ENCODE assay signal across 1 cellular context in the genomic region with DNA sequence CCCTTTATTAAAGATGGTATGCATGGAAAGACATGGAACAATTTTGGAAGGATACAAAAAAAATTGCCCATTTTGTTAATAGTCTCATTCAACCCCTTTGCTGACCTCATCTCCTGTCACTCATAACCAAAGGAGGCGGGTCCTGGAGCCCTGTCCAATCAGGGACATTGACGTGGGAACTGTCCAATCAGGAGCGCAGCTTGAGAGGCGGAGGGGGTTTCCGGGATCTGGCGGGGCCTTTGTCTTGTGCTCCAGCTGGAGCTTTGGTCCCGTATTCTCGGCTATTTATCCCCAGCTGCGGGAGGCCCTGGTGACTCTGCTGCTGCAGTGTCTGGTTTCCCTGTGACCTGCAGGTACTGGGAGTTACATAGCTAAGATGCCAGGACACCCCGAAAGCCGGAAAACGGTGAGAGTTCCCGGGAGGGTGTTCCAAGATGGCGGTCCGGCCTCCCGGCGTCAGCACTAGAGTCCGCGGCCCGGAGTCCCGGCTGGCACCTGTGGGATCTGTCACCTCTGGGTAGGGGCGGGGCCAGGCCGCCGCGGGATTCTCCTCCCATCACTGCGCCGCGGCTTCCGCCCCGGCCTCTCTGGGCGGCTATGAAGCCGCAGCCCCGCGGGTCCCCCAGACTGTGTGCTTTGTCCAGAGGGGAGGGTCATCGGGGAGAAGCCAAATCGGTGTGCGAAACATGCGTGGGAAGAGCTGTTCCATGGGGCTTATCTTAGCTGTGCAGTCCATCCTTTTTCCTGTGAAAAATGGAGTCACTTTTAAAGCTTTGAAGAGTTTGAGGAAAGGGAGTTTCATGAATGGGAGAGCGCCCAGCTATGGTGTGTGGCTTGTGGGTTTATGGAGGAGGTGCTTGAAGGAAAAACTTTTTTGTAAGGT.
A peak's percentile ranks its signal among the peaks of the same experiment; 100 is the strongest.
TF ChIP-seq lines count a peak whose summit lies in the region.

Gene ZNF678, plus strand, starts transcription at position 238 of the 883 bp plus-strand sequence. CDS start 87,436 bp downstream, outside the sequence.

TF ChIP-seq in K562, 482 proteins besides CTCF, POLR2A, EP300 and RAD21 (continued from another document and continues in another):
- TF ChIP-seq, protein P1, sequence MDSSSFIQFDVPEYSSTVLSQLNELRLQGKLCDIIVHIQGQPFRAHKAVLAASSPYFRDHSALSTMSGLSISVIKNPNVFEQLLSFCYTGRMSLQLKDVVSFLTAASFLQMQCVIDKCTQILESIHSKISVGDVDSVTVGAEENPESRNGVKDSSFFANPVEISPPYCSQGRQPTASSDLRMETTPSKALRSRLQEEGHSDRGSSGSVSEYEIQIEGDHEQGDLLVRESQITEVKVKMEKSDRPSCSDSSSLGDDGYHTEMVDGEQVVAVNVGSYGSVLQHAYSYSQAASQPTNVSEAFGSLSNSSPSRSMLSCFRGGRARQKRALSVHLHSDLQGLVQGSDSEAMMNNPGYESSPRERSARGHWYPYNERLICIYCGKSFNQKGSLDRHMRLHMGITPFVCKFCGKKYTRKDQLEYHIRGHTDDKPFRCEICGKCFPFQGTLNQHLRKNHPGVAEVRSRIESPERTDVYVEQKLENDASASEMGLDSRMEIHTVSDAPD (CRISPR knock-in tag; IDR thresholded peaks at IDR 0.05): no peak
- TF ChIP-seq, protein P2, sequence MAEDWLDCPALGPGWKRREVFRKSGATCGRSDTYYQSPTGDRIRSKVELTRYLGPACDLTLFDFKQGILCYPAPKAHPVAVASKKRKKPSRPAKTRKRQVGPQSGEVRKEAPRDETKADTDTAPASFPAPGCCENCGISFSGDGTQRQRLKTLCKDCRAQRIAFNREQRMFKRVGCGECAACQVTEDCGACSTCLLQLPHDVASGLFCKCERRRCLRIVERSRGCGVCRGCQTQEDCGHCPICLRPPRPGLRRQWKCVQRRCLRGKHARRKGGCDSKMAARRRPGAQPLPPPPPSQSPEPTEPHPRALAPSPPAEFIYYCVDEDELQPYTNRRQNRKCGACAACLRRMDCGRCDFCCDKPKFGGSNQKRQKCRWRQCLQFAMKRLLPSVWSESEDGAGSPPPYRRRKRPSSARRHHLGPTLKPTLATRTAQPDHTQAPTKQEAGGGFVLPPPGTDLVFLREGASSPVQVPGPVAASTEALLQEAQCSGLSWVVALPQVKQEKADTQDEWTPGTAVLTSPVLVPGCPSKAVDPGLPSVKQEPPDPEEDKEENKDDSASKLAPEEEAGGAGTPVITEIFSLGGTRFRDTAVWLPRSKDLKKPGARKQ (CRISPR knock-in tag; IDR thresholded peaks at IDR 0.05): no peak
- TF ChIP-seq MIER1 (IDR thresholded peaks at IDR 0.05; ENCODE audit: low read depth) (no peak; the same call in none of the 2 replicates), PYGO2 (tag; IDR thresholded peaks at IDR 0.05) (no peak), GABPA (tag; conservative IDR thresholded peaks at IDR 0.05; ENCODE audit: low read depth) (peak; percentile 91), RREB1 (CRISPR knock-in tag; IDR thresholded peaks at IDR 0.05) (peak; percentile 85; the same call in 1 of the 2 replicates), SIN3A (IDR thresholded peaks at IDR 0.05; ENCODE audit: borderline replicate concordance in 2 of 2, control insufficient read depth in 1 of 2, low read depth in 2 of 2, low read length in 2 of 2) (peak; percentile 51 to 91; a peak in 2 of 4 replicates), ZNF143 (CRISPR knock-in tag; IDR thresholded peaks at IDR 0.05) (no peak), FOXA1 (IDR thresholded peaks at IDR 0.05; ENCODE audit: borderline replicate concordance) (no peak), ZNF589 (CRISPR knock-in tag; IDR thresholded peaks at IDR 0.05; ENCODE audit: low read depth) (no peak), SNIP1 (IDR thresholded peaks at IDR 0.05; ENCODE audit: low read depth) (no peak), OTX1 (CRISPR knock-in tag; IDR thresholded peaks at IDR 0.05) (peak; percentile 51; the same call in 1 of the 2 replicates), FOXP1 (CRISPR knock-in tag; IDR thresholded peaks at IDR 0.05) (no peak), MAZ (CRISPR knock-in tag; conservative IDR thresholded peaks at IDR 0.05 in 1 of 2, IDR thresholded peaks at IDR 0.05 in 1 of 2) (peak; percentile 82 to 96), ILF3 (IDR thresholded peaks at IDR 0.05; ENCODE audit: borderline replicate concordance) (no peak), USF1 (CRISPR knock-in tag; IDR thresholded peaks at IDR 0.05) (no peak), SIX5 (IDR thresholded peaks at IDR 0.05; ENCODE audit: borderline replicate concordance in 1 of 2, insufficient read depth in 1 of 2, low read depth in 1 of 2, low read length in 2 of 2) (0 out of 4 replicates have a peak, but pooled peaks of 1 of the 2 experiments have one; percentile 13), FOXK1 (CRISPR knock-in tag; IDR thresholded peaks at IDR 0.05; ENCODE audit: borderline replicate concordance) (no peak), ZNF780A (CRISPR knock-in tag; IDR thresholded peaks at IDR 0.05) (no peak), HNRNPH1 (optimal IDR thresholded peaks at IDR 0.05; ENCODE audit: low read depth, low read length) (no peak), TARDBP (IDR thresholded peaks at IDR 0.05) (peak; percentile 56; the same call in 1 of the 2 replicates), CTBP1 (IDR thresholded peaks at IDR 0.05; ENCODE audit: borderline replicate concordance) (peak; percentile 94), CBX2 (IDR thresholded peaks at IDR 0.05; ENCODE audit: insufficient read depth, low read length, poor library complexity, severe bottlenecking) (no peak), MED1 (CRISPR knock-in tag; IDR thresholded peaks at IDR 0.05; ENCODE audit: borderline replicate concordance) (no peak), PHB (CRISPR knock-in tag; IDR thresholded peaks at IDR 0.05) (no peak), HSF4 (CRISPR knock-in tag; IDR thresholded peaks at IDR 0.05; ENCODE audit: borderline replicate concordance) (no peak), ZEB2 (IDR thresholded peaks at IDR 0.05) (peak; percentile 62; the same call in 1 of the 2 replicates), NFATC3 (IDR thresholded peaks at IDR 0.05) (0 out of 2 replicates have a peak, but pooled peaks have one; percentile 20), BRCA1 (IDR thresholded peaks at IDR 0.05) (no peak), BRCA1 (CRISPR knock-in tag; IDR thresholded peaks at IDR 0.05) (no peak), ELF4 (CRISPR knock-in tag; IDR thresholded peaks at IDR 0.05) (no peak), TGIF2 (CRISPR knock-in tag; IDR thresholded peaks at IDR 0.05) (no peak), FOXM1 (IDR thresholded peaks at IDR 0.05; ENCODE audit: low read depth) (0 out of 2 replicates have a peak, but pooled peaks have one; percentile 31), FOXM1 (CRISPR knock-in tag; IDR thresholded peaks at IDR 0.05; ENCODE audit: low read depth) (no peak), RCOR1 (IDR thresholded peaks at IDR 0.05; ENCODE audit: borderline replicate concordance in 1 of 2, low read depth in 2 of 2, low read length in 2 of 2) (peak in 1 of 2 experiments; percentile 48; a peak in 2 of 4 replicates)
- TF ChIP-seq, protein P3, sequence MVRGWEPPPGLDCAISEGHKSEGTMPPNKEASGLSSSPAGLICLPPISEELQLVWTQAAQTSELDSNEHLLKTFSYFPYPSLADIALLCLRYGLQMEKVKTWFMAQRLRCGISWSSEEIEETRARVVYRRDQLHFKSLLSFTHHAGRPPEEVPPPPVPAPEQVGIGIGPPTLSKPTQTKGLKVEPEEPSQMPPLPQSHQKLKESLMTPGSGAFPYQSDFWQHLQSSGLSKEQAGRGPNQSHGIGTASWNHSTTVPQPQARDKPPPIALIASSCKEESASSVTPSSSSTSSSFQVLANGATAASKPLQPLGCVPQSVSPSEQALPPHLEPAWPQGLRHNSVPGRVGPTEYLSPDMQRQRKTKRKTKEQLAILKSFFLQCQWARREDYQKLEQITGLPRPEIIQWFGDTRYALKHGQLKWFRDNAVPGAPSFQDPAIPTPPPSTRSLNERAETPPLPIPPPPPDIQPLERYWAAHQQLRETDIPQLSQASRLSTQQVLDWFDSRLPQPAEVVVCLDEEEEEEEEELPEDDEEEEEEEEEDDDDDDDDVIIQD (CRISPR knock-in tag; IDR thresholded peaks at IDR 0.05): 0 out of 2 replicates have a peak, but pooled peaks have one; percentile 24
- TF ChIP-seq, protein P4, sequence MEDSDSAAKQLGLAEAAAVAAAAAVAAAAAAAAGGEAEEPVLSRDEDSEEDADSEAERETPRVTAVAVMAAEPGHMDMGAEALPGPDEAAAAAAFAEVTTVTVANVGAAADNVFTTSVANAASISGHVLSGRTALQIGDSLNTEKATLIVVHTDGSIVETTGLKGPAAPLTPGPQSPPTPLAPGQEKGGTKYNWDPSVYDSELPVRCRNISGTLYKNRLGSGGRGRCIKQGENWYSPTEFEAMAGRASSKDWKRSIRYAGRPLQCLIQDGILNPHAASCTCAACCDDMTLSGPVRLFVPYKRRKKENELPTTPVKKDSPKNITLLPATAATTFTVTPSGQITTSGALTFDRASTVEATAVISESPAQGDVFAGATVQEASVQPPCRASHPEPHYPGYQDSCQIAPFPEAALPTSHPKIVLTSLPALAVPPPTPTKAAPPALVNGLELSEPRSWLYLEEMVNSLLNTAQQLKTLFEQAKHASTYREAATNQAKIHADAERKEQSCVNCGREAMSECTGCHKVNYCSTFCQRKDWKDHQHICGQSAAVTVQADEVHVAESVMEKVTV (CRISPR knock-in tag; IDR thresholded peaks at IDR 0.05): no peak
- TF ChIP-seq, protein P5, sequence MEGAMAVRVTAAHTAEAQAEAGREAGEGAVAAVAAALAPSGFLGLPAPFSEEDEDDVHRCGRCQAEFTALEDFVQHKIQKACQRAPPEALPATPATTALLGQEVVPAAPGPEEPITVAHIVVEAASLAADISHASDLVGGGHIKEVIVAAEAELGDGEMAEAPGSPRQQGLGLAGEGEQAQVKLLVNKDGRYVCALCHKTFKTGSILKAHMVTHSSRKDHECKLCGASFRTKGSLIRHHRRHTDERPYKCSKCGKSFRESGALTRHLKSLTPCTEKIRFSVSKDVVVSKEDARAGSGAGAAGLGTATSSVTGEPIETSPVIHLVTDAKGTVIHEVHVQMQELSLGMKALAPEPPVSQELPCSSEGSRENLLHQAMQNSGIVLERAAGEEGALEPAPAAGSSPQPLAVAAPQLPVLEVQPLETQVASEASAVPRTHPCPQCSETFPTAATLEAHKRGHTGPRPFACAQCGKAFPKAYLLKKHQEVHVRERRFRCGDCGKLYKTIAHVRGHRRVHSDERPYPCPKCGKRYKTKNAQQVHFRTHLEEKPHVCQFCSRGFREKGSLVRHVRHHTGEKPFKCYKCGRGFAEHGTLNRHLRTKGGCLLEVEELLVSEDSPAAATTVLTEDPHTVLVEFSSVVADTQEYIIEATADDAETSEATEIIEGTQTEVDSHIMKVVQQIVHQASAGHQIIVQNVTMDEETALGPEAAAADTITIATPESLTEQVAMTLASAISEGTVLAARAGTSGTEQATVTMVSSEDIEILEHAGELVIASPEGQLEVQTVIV (CRISPR knock-in tag; IDR thresholded peaks at IDR 0.05; ENCODE audit: borderline replicate concordance): no peak
- TF ChIP-seq, protein P6, sequence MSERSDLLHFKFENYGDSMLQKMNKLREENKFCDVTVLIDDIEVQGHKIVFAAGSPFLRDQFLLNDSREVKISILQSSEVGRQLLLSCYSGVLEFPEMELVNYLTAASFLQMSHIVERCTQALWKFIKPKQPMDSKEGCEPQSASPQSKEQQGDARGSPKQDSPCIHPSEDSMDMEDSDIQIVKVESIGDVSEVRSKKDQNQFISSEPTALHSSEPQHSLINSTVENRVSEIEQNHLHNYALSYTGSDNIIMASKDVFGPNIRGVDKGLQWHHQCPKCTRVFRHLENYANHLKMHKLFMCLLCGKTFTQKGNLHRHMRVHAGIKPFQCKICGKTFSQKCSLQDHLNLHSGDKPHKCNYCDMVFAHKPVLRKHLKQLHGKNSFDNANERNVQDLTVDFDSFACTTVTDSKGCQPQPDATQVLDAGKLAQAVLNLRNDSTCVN (CRISPR knock-in tag; IDR thresholded peaks at IDR 0.05): no peak
- TF ChIP-seq, protein P7, sequence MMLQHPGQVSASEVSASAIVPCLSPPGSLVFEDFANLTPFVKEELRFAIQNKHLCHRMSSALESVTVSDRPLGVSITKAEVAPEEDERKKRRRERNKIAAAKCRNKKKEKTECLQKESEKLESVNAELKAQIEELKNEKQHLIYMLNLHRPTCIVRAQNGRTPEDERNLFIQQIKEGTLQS (IDR thresholded peaks at IDR 0.05): peak; percentile 99
- TF ChIP-seq, protein P7 (CRISPR knock-in tag; conservative IDR thresholded peaks at IDR 0.05): peak; percentile 85
